ENCODE assay signal across 29 cellular contexts in genomic region chr1:31011719-31012118, GRCh38. TPM values are rescaled to one million over a fixed set of nuclear protein-coding genes. Genes with fewer than 3 reads are reported as not detected.
DNase-seq lines count a peak whose midpoint lies in the region; ATAC-seq, FAIRE-seq and TF ChIP-seq lines count a peak whose summit lies in the region.
"Had no signal": no experiment of that assay in that cellular context is flagged by ENCODE, and none has a peak within 500 bp of the region (broad histone marks: within the 10 kb centered on the region; RNA-seq: fewer than 3 reads in every experiment).

No MANE protein-coding gene starts in this region.

- no peak overlapping the region for H2AFZ ChIP-seq in astrocyte (ENCODE audit: low read depth, low read length)

- peak; percentile 49 for FAIRE-seq in astrocyte (lab: Jason Lieb, UNC)
- FAIRE-seq: A204.1, endometrium, pancreas had no signal

- intact Hi-C loops in activated CD4-positive, alpha-beta T cell treated with anti-CD3 and anti-CD28 coated beads for 36 hours (cut with DNase I, micrococcal nuclease), result loop anchor here (1.0 to 2.0 kb wide), 2 partner anchors 53 to 144 kb away; partner anchors contain the start of gene PUM1 (in 1 of the 2)
- intact Hi-C loops in CD4-positive, alpha-beta memory T cell (cut with micrococcal nuclease), result no loop called here
- intact Hi-C loops in naive thymus-derived CD4-positive, alpha-beta T cell (cut with micrococcal nuclease), result loop anchor here (10.0 kb wide), 1 partner anchor 53 kb away; the partner anchor contains the start of gene PUM1 (in 2 of the 2)
- intact Hi-C loops in right lobe of liver (cut with DNase I), result no loop called here

- no peaks in the 10 kb centered on the region for H3K27me3 Mint-ChIP-seq in activated CD4-positive, alpha-beta T cell treated with anti-CD3 and anti-CD28 coated beads for 36 hours
- no peaks in the 10 kb centered on the region for H3K27me3 Mint-ChIP-seq in CD4-positive, alpha-beta memory T cell
- H3K27me3 Mint-ChIP-seq in astrocyte (ENCODE audit: low read depth, unreplicated experiment), result no peaks in the 10 kb centered on the region
- H3K27me3 Mint-ChIP-seq in naive thymus-derived CD4-positive, alpha-beta T cell, result no peaks in the 10 kb centered on the region
- H3K27me3 Mint-ChIP-seq: type B pancreatic cell had no signal

- no peaks in the 10 kb centered on the region for H3K9me3 ChIP-seq in CD4-positive, alpha-beta memory T cell (ENCODE audit: control insufficient read depth in 1 of 2, low read length in 2 of 2)
- H3K9me3 ChIP-seq in astrocyte (ENCODE audit: insufficient read depth, low read depth, low read length) (no peaks in the 10 kb centered on the region), right lobe of liver (no peaks in the 10 kb centered on the region), BE2C (no peaks in the 10 kb centered on the region)
- no peaks in the 10 kb centered on the region for H3K9me3 ChIP-seq in naive thymus-derived CD4-positive, alpha-beta T cell (ENCODE audit: control insufficient read depth in 2 of 3, low read length in 3 of 3)
- H3K9me3 ChIP-seq: gastrocnemius medialis, HAP-1, left ventricle myocardium inferior, pancreas, right atrium auricular region, SJSA1 had no signal

- CTCF ChIA-PET in activated CD4-positive, alpha-beta T cell treated with anti-CD3 and anti-CD28 coated beads for 36 hours (lab: Charles Lee), result interaction anchor here (1.0 to 2.5 kb wide), 5 partner anchors 10 to 34 kb away, joined by 3 to 12 read pairs (median 3); no protein-coding TSS in a partner anchor
- CTCF ChIA-PET in CD4-positive, alpha-beta memory T cell (lab: Charles Lee; ENCODE audit: partially characterized antibody), result interaction anchor here (1.1 kb wide), 1 partner anchor 53 kb away, joined by 3 read pairs; no protein-coding TSS in a partner anchor
- CTCF ChIA-PET in naive thymus-derived CD4-positive, alpha-beta T cell (lab: Charles Lee), result interaction anchor here (0.8 kb wide), 1 partner anchor 8 kb away, joined by 3 read pairs; no protein-coding TSS in a partner anchor

- H3K9me3 Mint-ChIP-seq in activated CD4-positive, alpha-beta T cell treated with anti-CD3 and anti-CD28 coated beads for 36 hours (ENCODE audit: low read depth), result no peaks in the 10 kb centered on the region
- H3K9me3 Mint-ChIP-seq in CD4-positive, alpha-beta memory T cell, result no peaks in the 10 kb centered on the region
- no peaks in the 10 kb centered on the region for H3K9me3 Mint-ChIP-seq in astrocyte (ENCODE audit: unreplicated experiment)
- H3K9me3 Mint-ChIP-seq in naive thymus-derived CD4-positive, alpha-beta T cell, result no peaks in the 10 kb centered on the region
- H3K9me3 Mint-ChIP-seq: type B pancreatic cell had no signal

- peaks cover 63% of the 10 kb centered on the region for H3K4me1 Mint-ChIP-seq in activated CD4-positive, alpha-beta T cell treated with anti-CD3 and anti-CD28 coated beads for 36 hours
- peaks cover 45 to 67% (median 59%) of the 10 kb centered on the region in 4 donors for H3K4me1 Mint-ChIP-seq in CD4-positive, alpha-beta memory T cell
- H3K4me1 Mint-ChIP-seq in astrocyte (ENCODE audit: low read depth, unreplicated experiment), result peaks cover 56% of the 10 kb centered on the region
- H3K4me1 Mint-ChIP-seq in naive thymus-derived CD4-positive, alpha-beta T cell, result peaks cover 50 to 80% (median 73%) of the 10 kb centered on the region in 7 donors

- H3K27me3 ChIP-seq in CD4-positive, alpha-beta memory T cell (ENCODE audit: insufficient read depth, low read length), result no peaks in the 10 kb centered on the region
- H3K27me3 ChIP-seq in astrocyte (ENCODE audit: insufficient read depth, low read length) (no peaks in the 10 kb centered on the region), right lobe of liver (no peaks in the 10 kb centered on the region), BE2C (no peaks in the 10 kb centered on the region)
- no peaks in the 10 kb centered on the region for H3K27me3 ChIP-seq in naive thymus-derived CD4-positive, alpha-beta T cell (ENCODE audit: control insufficient read depth in 2 of 2, insufficient read depth in 2 of 2, low read length in 2 of 2)
- H3K27me3 ChIP-seq: gastrocnemius medialis, pancreas, right atrium auricular region, SJSA1 had no signal

- H3K4me3 ChIP-seq in CD4-positive, alpha-beta memory T cell (ENCODE audit: low read length in 2 of 2), result no peak overlapping the region
- H3K4me3 ChIP-seq in astrocyte (ENCODE audit: insufficient read depth, low read depth, low read length) (no peak overlapping the region), right lobe of liver (no peak overlapping the region), BE2C (ENCODE audit: low read depth, low read length) (no peak overlapping the region)
- no peak overlapping the region for H3K4me3 ChIP-seq in naive thymus-derived CD4-positive, alpha-beta T cell (ENCODE audit: low read length)
- H3K4me3 ChIP-seq: gastrocnemius medialis, HAP-1, left ventricle myocardium inferior, pancreas, right atrium auricular region, SJSA1 had no signal

- TF ChIP-seq POLR2A in right lobe of liver (IDR thresholded peaks at IDR 0.05), result no peak

- 92% methylated on average over 1 of the region's 1 CpG for WGBS in right lobe of liver (ENCODE audit: insufficient coverage, low coverage, low lambda C conversion rate, missing lambda C conversion rate)

- POLR2A ChIA-PET in activated CD4-positive, alpha-beta T cell treated with anti-CD3 and anti-CD28 coated beads for 36 hours (lab: Charles Lee), result no interaction called here
- POLR2A ChIA-PET in CD4-positive, alpha-beta memory T cell (lab: Charles Lee; ENCODE audit: partially characterized antibody), result interaction anchor here (0.7 kb wide), 1 partner anchor 17 kb away, joined by 3 read pairs; no protein-coding TSS in a partner anchor
- POLR2A ChIA-PET in naive thymus-derived CD4-positive, alpha-beta T cell (lab: Charles Lee), result interaction anchor here (0.7 kb wide), 2 partner anchors 50 to 108 kb away, joined by 3 read pairs; no protein-coding TSS in a partner anchor

- H3K36me3 ChIP-seq in CD4-positive, alpha-beta memory T cell (ENCODE audit: insufficient read depth, low read length), result no peaks in the 10 kb centered on the region
- peaks cover 5% of the 10 kb centered on the region for H3K36me3 ChIP-seq in astrocyte (ENCODE audit: insufficient read depth, low read length)
- H3K36me3 ChIP-seq in naive thymus-derived CD4-positive, alpha-beta T cell (ENCODE audit: control insufficient read depth in 2 of 3, insufficient read depth in 3 of 3, low read length in 3 of 3), result peaks cover 0 to 5% (median 0%) of the 10 kb centered on the region in 3 experiments
- no peaks in the 10 kb centered on the region for H3K36me3 ChIP-seq in right lobe of liver
- peaks cover 1% of the 10 kb centered on the region; the same call in 1 of the 2 replicates for H3K36me3 ChIP-seq in BE2C
- H3K36me3 ChIP-seq: gastrocnemius medialis, left ventricle myocardium inferior, pancreas, right atrium auricular region had no signal

- peaks cover 60% of the 10 kb centered on the region for H3K4me1 ChIP-seq in CD4-positive, alpha-beta memory T cell (ENCODE audit: insufficient read depth, low read length)
- H3K4me1 ChIP-seq in astrocyte (ENCODE audit: insufficient read depth, low read length) (peaks cover 43% of the 10 kb centered on the region), right lobe of liver (peaks cover 0 to 37% (median 9%) of the 10 kb centered on the region in 4 donors), BE2C (peaks cover 6% of the 10 kb centered on the region; the same call in 1 of the 2 replicates)
- H3K4me1 ChIP-seq in naive thymus-derived CD4-positive, alpha-beta T cell (ENCODE audit: control insufficient read depth in 2 of 2, insufficient read depth in 2 of 2, low read length in 2 of 2), result peaks cover 18 to 33% of the 10 kb centered on the region in 2 donors

- no peak for ATAC-seq in activated CD4-positive, alpha-beta T cell treated with anti-CD3 and anti-CD28 coated beads for 36 hours
- ATAC-seq in naive thymus-derived CD4-positive, alpha-beta T cell, result no peak
- ATAC-seq in right lobe of liver, result no peak
- ATAC-seq: gastrocnemius medialis, pancreas had no signal

- TF ChIP-seq CTCF in astrocyte (IDR thresholded peaks at IDR 0.05; ENCODE audit: insufficient read depth, low read depth, low read length), result no peak
- TF ChIP-seq CTCF in right lobe of liver (IDR thresholded peaks at IDR 0.05), result no peak
- TF ChIP-seq CTCF in BE2C (IDR thresholded peaks at IDR 0.05; ENCODE audit: low read depth, low read length), result no peak

- no peak overlapping the region for H3K4me2 ChIP-seq in astrocyte (ENCODE audit: low read length)

- peak overlapping the region; percentile 15 for H3K27ac Mint-ChIP-seq in activated CD4-positive, alpha-beta T cell treated with anti-CD3 and anti-CD28 coated beads for 36 hours
- peak overlapping the region in 4 of 7 donors; percentile 11 to 41 (median 36) for H3K27ac Mint-ChIP-seq in CD4-positive, alpha-beta memory T cell
- H3K27ac Mint-ChIP-seq in astrocyte (ENCODE audit: unreplicated experiment), result no peak overlapping the region
- H3K27ac Mint-ChIP-seq in naive thymus-derived CD4-positive, alpha-beta T cell, result peak overlapping the region in 4 of 9 donors; percentile 1 to 29 (median 18)
- H3K27ac Mint-ChIP-seq: type B pancreatic cell had no signal

- H3K9ac ChIP-seq in astrocyte (ENCODE audit: low read length), result no peak overlapping the region

- peaks cover 23% of the 10 kb centered on the region for H3K36me3 Mint-ChIP-seq in activated CD4-positive, alpha-beta T cell treated with anti-CD3 and anti-CD28 coated beads for 36 hours (ENCODE audit: low read depth)
- peaks cover 14 to 17% of the 10 kb centered on the region in 2 donors for H3K36me3 Mint-ChIP-seq in CD4-positive, alpha-beta memory T cell
- H3K36me3 Mint-ChIP-seq in astrocyte (ENCODE audit: low read depth, unreplicated experiment), result peaks cover 2% of the 10 kb centered on the region
- peaks cover 0 to 15% (median 4%) of the 10 kb centered on the region in 5 donors for H3K36me3 Mint-ChIP-seq in naive thymus-derived CD4-positive, alpha-beta T cell

- H3K4me3 Mint-ChIP-seq in activated CD4-positive, alpha-beta T cell treated with anti-CD3 and anti-CD28 coated beads for 36 hours, result no peak overlapping the region
- H3K4me3 Mint-ChIP-seq in CD4-positive, alpha-beta memory T cell, result peak overlapping the region in 4 of 8 donors; percentile 1 to 56 (median 16)
- H3K4me3 Mint-ChIP-seq in astrocyte (ENCODE audit: unreplicated experiment), result no peak overlapping the region
- peak overlapping the region in 8 of 10 donors; percentile 0 to 59 (median 26) for H3K4me3 Mint-ChIP-seq in naive thymus-derived CD4-positive, alpha-beta T cell
- H3K4me3 Mint-ChIP-seq: type B pancreatic cell had no signal

- H3K79me2 ChIP-seq in astrocyte (ENCODE audit: insufficient read depth, low read length), result peaks cover 98% of the 10 kb centered on the region

- no peak for DNase-seq in activated CD4-positive, alpha-beta T cell treated with anti-CD3 and anti-CD28 coated beads for 36 hours
- DNase-seq in activated CD4-positive, alpha-beta T cell treated with anti-CD3 and anti-CD28 coated beads, Interleukin-2, amount 50 U/mL, for 1 hour, result no peak
- DNase-seq in CD4-positive, alpha-beta memory T cell, result no peak
- DNase-seq in astrocyte (ENCODE audit: low read depth) (no peak), right lobe of liver (no peak), NCI-H748 treated with DMSO at 0.1 percent for 48 hours (lab: John Stamatoyannopoulos, UW) (no peak), BE2C (no peak)
- no peak for DNase-seq in naive thymus-derived CD4-positive, alpha-beta T cell
- DNase-seq: activated naive CD4-positive, alpha-beta T cell; anterior cingulate cortex; central memory CD4-positive, alpha-beta T cell; DMS79 treated with DMSO at 0.1 percent for 48 hours; gastrocnemius medialis; GF-D8; hypothalamus; left ventricle myocardium inferior; midbrain; NCI-H1436; NCI-H2107; NCI-H82; pancreas; RPMI8226; stimulated activated CD4-positive, alpha-beta T cell treated with anti-CD3 and anti-CD28 coated beads, Interleukin-2, amount 100 ng/mL, for 48 hours had no signal

- H4K20me1 ChIP-seq in astrocyte (ENCODE audit: insufficient read depth, low read length), result peaks cover 93% of the 10 kb centered on the region

- no peak overlapping the region for H3K27ac ChIP-seq in CD4-positive, alpha-beta memory T cell (ENCODE audit: low read depth, low read length)
- H3K27ac ChIP-seq in astrocyte (ENCODE audit: low read depth, low read length) (no peak overlapping the region), right lobe of liver (no peak overlapping the region)
- peak overlapping the region; percentile 7 for H3K27ac ChIP-seq in naive thymus-derived CD4-positive, alpha-beta T cell (ENCODE audit: low read depth, low read length)
- H3K27ac ChIP-seq: left ventricle myocardium inferior, pancreas, right atrium auricular region, SJSA1 had no signal

RNA-seq across cellular contexts. Expression of gene PUM1, which starts 53.8 kb away (rescaled TPM):
- total RNA-seq in activated CD4-positive, alpha-beta T cell treated with anti-CD3 and anti-CD28 coated beads for 36 hours, result 10 to 100 TPM; 87.1 to 91.4 TPM
- total RNA-seq in CD4-positive, alpha-beta memory T cell, result 100 to 1,000 TPM; 146 to 164 TPM
- polyA plus RNA-seq in CD4-positive, alpha-beta memory T cell, result 100 to 1,000 TPM; 126 to 130 TPM
- total RNA-seq in astrocyte (131 and 143 TPM in 2 replicates), right lobe of liver (10 to 100 TPM; 30.9 to 51.6 (median 42.0) TPM)
- 100 to 1,000 TPM; 114 to 226 (median 174) TPM for total RNA-seq in naive thymus-derived CD4-positive, alpha-beta T cell
- 100 to 1,000 TPM; 123 to 146 TPM for polyA plus RNA-seq in naive thymus-derived CD4-positive, alpha-beta T cell
- 40.0 TPM for polyA plus RNA-seq in BE2C (2012; ENCODE audit: insufficient read depth, insufficient read length, low read depth)

Comparison
In these comparisons a context has a peak if more than half of its experiments do, and no peak if none do; other contexts are left out.
1. H3K4me3 Mint-ChIP-seq: peak in naive thymus-derived CD4-positive, alpha-beta T cell (8 of 10); none in activated CD4-positive, alpha-beta T cell treated with anti-CD3 and anti-CD28 coated beads for 36 hours (single experiment) and astrocyte (single experiment).
2. intact Hi-C loops: an anchor here in activated CD4-positive, alpha-beta T cell treated with anti-CD3 and anti-CD28 coated beads for 36 hours (1.0 to 2.0 kb wide) and naive thymus-derived CD4-positive, alpha-beta T cell (10.0 kb wide); none called in CD4-positive, alpha-beta memory T cell and right lobe of liver.